1 cellular context compared by ENCODE assay signal in genomic region chr15:40793216-40793989, GRCh38.
TF ChIP-seq lines count a peak whose summit lies in the region.

No MANE protein-coding gene starts in this region.

TF ChIP-seq in HepG2, 621 proteins besides CTCF, POLR2A, EP300 and RAD21 (continued from another document and continues in another):
- TF ChIP-seq AKNA (CRISPR knock-in tag; IDR thresholded peaks at IDR 0.05; ENCODE audit: borderline replicate concordance) (no peak), ZNF333 (CRISPR knock-in tag; IDR thresholded peaks at IDR 0.05; ENCODE audit: borderline replicate concordance) (no peak), ZNF761 (CRISPR knock-in tag; conservative IDR thresholded peaks at IDR 0.05) (no peak), PHF20 (CRISPR knock-in tag; IDR thresholded peaks at IDR 0.05) (no peak), ZNF20 (CRISPR knock-in tag; IDR thresholded peaks at IDR 0.05) (no peak), PRDM10 (CRISPR knock-in tag; IDR thresholded peaks at IDR 0.05; ENCODE audit: low read depth) (no peak), ZNF292 (CRISPR knock-in tag; IDR thresholded peaks at IDR 0.05; ENCODE audit: borderline replicate concordance, low read depth) (no peak), NFYC (CRISPR knock-in tag; IDR thresholded peaks at IDR 0.05) (no peak), ZNF839 (CRISPR knock-in tag; IDR thresholded peaks at IDR 0.05; ENCODE audit: borderline replicate concordance) (no peak), JDP2 (CRISPR knock-in tag; IDR thresholded peaks at IDR 0.05; ENCODE audit: borderline replicate concordance) (no peak), ZNF296 (CRISPR knock-in tag; conservative IDR thresholded peaks at IDR 0.05) (no peak), SKIL (CRISPR knock-in tag; IDR thresholded peaks at IDR 0.05; ENCODE audit: borderline replicate concordance) (no peak; the same call in 1 of the 2 replicates), NCOR1 (IDR thresholded peaks at IDR 0.05; ENCODE audit: borderline replicate concordance, low read length) (peak; percentile 91), ZNF629 (CRISPR knock-in tag; conservative IDR thresholded peaks at IDR 0.05) (peak; percentile 22; the same call in 1 of the 2 replicates), ATF7-NPFF (CRISPR knock-in tag; IDR thresholded peaks at IDR 0.05; ENCODE audit: low read depth) (no peak), ZNF430 (CRISPR knock-in tag; IDR thresholded peaks at IDR 0.05) (no peak), ISX (CRISPR knock-in tag; conservative IDR thresholded peaks at IDR 0.05) (no peak), HOXA5 (CRISPR knock-in tag; IDR thresholded peaks at IDR 0.05) (no peak), KIAA2018 (CRISPR knock-in tag; IDR thresholded peaks at IDR 0.05; ENCODE audit: borderline replicate concordance) (no peak), NR1H2 (CRISPR knock-in tag; IDR thresholded peaks at IDR 0.05; ENCODE audit: borderline replicate concordance, low read depth) (no peak), PAX8 (CRISPR knock-in tag; IDR thresholded peaks at IDR 0.05; ENCODE audit: borderline replicate concordance) (no peak), ZSCAN30 (CRISPR knock-in tag; IDR thresholded peaks at IDR 0.05) (no peak), SOX13 (IDR thresholded peaks at IDR 0.05) (0 out of 2 replicates have a peak, but pooled peaks have one; percentile 55), SOX13 (CRISPR knock-in tag; conservative IDR thresholded peaks at IDR 0.05 in 1 of 2, IDR thresholded peaks at IDR 0.05 in 1 of 2) (peak in 1 of 2 experiments; percentile 92; a peak in 2 of 4 replicates), GABPB1 (CRISPR knock-in tag; IDR thresholded peaks at IDR 0.05) (no peak; the same call in 1 of the 2 replicates), NRL (CRISPR knock-in tag; IDR thresholded peaks at IDR 0.05; ENCODE audit: borderline replicate concordance) (no peak), SIN3B (IDR thresholded peaks at IDR 0.05; ENCODE audit: low read length) (no peak), REPIN1 (CRISPR knock-in tag; IDR thresholded peaks at IDR 0.05; ENCODE audit: borderline replicate concordance, low read depth) (no peak), SP140L (CRISPR knock-in tag; IDR thresholded peaks at IDR 0.05; ENCODE audit: borderline replicate concordance) (no peak), ZNF83 (CRISPR knock-in tag; IDR thresholded peaks at IDR 0.05; ENCODE audit: borderline replicate concordance) (no peak), MLXIP (CRISPR knock-in tag; IDR thresholded peaks at IDR 0.05; ENCODE audit: borderline replicate concordance) (no peak), ZBTB49 (CRISPR knock-in tag; IDR thresholded peaks at IDR 0.05; ENCODE audit: borderline replicate concordance) (no peak), KLF16 (CRISPR knock-in tag; IDR thresholded peaks at IDR 0.05) (0 out of 4 replicates have a peak, but pooled peaks of 1 of the 2 experiments have one; percentile 53), HDAC6 (IDR thresholded peaks at IDR 0.05; ENCODE audit: low read depth, low read length) (no peak)
